26 cellular contexts compared by ENCODE assay signal in genomic region chr6:10193321-10193720, GRCh38.
"Had no signal": no experiment of that assay in that cellular context is flagged by ENCODE, and none has a peak within 500 bp of the region (broad histone marks: within the 10 kb centered on the region; RNA-seq: fewer than 3 reads in every experiment).

No MANE protein-coding gene starts in this region.

- DNase-seq: dermis blood vessel endothelial cell; dorsolateral prefrontal cortex; effector CD4-positive, alpha-beta T cell; effector memory CD4-positive, alpha-beta T cell; foreskin keratinocyte; heart left ventricle; hypothalamus; immature natural killer cell; islet precursor cell; kidney; kidney glomerular epithelial cell; left colon; left ventricle myocardium inferior; mammary epithelial cell; mesendoderm; midbrain; naive thymus-derived CD4-positive, alpha-beta T cell had no signal

- H3K27ac ChIP-seq: coronary artery, dorsolateral prefrontal cortex, esophagus muscularis mucosa, foreskin keratinocyte, gastroesophageal sphincter, heart left ventricle, hepatocyte, left ventricle myocardium inferior had no signal

- FAIRE-seq: colon, endothelial cell of umbilical vein, frontal cortex, kidney had no signal

- H3K36me3 ChIP-seq: esophagus muscularis mucosa, gastroesophageal sphincter, heart left ventricle, left ventricle myocardium inferior had no signal

- H3K9me3 ChIP-seq: esophagus muscularis mucosa, gastroesophageal sphincter, heart left ventricle, left ventricle myocardium inferior had no signal

- H3K4me1 ChIP-seq: esophagus muscularis mucosa, gastroesophageal sphincter, heart left ventricle, left ventricle myocardium inferior had no signal

- ATAC-seq: foreskin keratinocyte; gastroesophageal sphincter; heart left ventricle; left colon; left lobe of liver; naive thymus-derived CD4-positive, alpha-beta T cell had no signal

- H3K4me3 ChIP-seq: coronary artery, dorsolateral prefrontal cortex, esophagus muscularis mucosa, gastroesophageal sphincter, heart left ventricle, hepatocyte, left ventricle myocardium inferior, lung had no signal

- H3K27me3 ChIP-seq: esophagus muscularis mucosa, foreskin keratinocyte, heart left ventricle, hepatocyte had no signal
